In genomic region chr11:102010776-102011500, GRCh38 we compare ENCODE assay signal across 10 cellular contexts. TPM values are rescaled to one million over a fixed set of nuclear protein-coding genes. Genes with fewer than 3 reads are reported as not detected.
A peak's percentile ranks its signal among the peaks of the same experiment; 100 is the strongest.
DNase-seq lines count a peak whose midpoint lies in the region; ATAC-seq and TF ChIP-seq lines count a peak whose summit lies in the region.
"Had no signal": no experiment of that assay in that cellular context is flagged by ENCODE, and none has a peak within 500 bp of the region (broad histone marks: within the 10 kb centered on the region; RNA-seq: fewer than 3 reads in every experiment).

No MANE protein-coding gene starts in this region.

- H3K27me3 ChIP-seq in breast epithelium (no peaks in the 10 kb centered on the region), kidney epithelial cell (ENCODE audit: control insufficient read depth, insufficient read depth, low read length) (no peaks in the 10 kb centered on the region)

- H3K36me3 ChIP-seq in breast epithelium (no peaks in the 10 kb centered on the region), kidney epithelial cell (ENCODE audit: control insufficient read depth, insufficient read depth, low read length) (no peaks in the 10 kb centered on the region)

- intact Hi-C loops in breast epithelium (cut with DNase I; ENCODE audit: low total_unique reads), result loop anchor here (10.0 kb wide), 1 partner anchor 146 kb away; no protein-coding TSS in a partner anchor

- no peak for ATAC-seq in GM21825 (IDR thresholded peaks at IDR 0.05; ENCODE audit: unreplicated experiment)
- ATAC-seq: natural killer cell had no signal

- TF ChIP-seq CTCF in breast epithelium (IDR thresholded peaks at IDR 0.05) (no peak), kidney epithelial cell (IDR thresholded peaks at IDR 0.05; ENCODE audit: insufficient read depth, low read length, poor library complexity, severe bottlenecking) (no peak)

- DNase-seq in SIG-M5 treated with dmso at 0.1 percent for 504 hours (lab: John Stamatoyannopoulos, UW; ENCODE audit: unreplicated experiment) (peak; percentile 6), SIG-M5 (lab: John Stamatoyannopoulos, UW) (no peak), breast epithelium (ENCODE audit: low spot score in 2 of 2) (peak; percentile 39 to 69), kidney epithelial cell (ENCODE audit: low read depth) (peak; percentile 67), NCI-H2107 (lab: John Stamatoyannopoulos, UW) (no peak), MV-4-11 (lab: John Stamatoyannopoulos, UW) (no peak), NCI-H2227 treated with DMSO at 0.1 percent for 48 hours (lab: John Stamatoyannopoulos, UW) (no peak)
- DNase-seq: CD4-positive, CD25-positive, alpha-beta regulatory T cell; natural killer cell had no signal

- H3K9me3 ChIP-seq in breast epithelium, result no peaks in the 10 kb centered on the region

- TF ChIP-seq POLR2A in breast epithelium (IDR thresholded peaks at IDR 0.05), result no peak

- no peak overlapping the region for H3K4me3 ChIP-seq in breast epithelium
- H3K4me3 ChIP-seq in kidney epithelial cell (ENCODE audit: low read depth, low read length), result no peak overlapping the region

- no peak overlapping the region for H3K27ac ChIP-seq in breast epithelium

- H3K4me1 ChIP-seq in breast epithelium, result peaks cover 0 to 6% of the 10 kb centered on the region in 2 donors

RNA-seq across cellular contexts. Expression of gene CFAP300, which starts 36.3 kb away (rescaled TPM):
- 1 to 10 TPM; 2.0 to 8.3 (median 4.4) TPM for total RNA-seq in breast epithelium
- 0.33 and 0.96 TPM in 2 replicates for total RNA-seq in kidney epithelial cell
- total RNA-seq: CD4-positive, CD25-positive, alpha-beta regulatory T cell; natural killer cell had no signal

Comparison
In these comparisons a context has a peak if more than half of its experiments do, and no peak if none do; other contexts are left out.
1. DNase-seq: peak in SIG-M5 treated with dmso at 0.1 percent for 504 hours (single experiment), breast epithelium (2 of 2) and kidney epithelial cell (single experiment); none in SIG-M5 (single experiment), NCI-H2107 (single experiment), MV-4-11 (single experiment) and NCI-H2227 treated with DMSO at 0.1 percent for 48 hours (single experiment).